Comparison of ENCODE assay signal across 8 cellular contexts in genomic region chr12:100266802-100267602, GRCh38. TPM values are rescaled to one million over a fixed set of nuclear protein-coding genes. Genes with fewer than 3 reads are reported as not detected.
DNase-seq lines count a peak whose midpoint lies in the region; ATAC-seq lines count a peak whose summit lies in the region.

Gene DEPDC4, minus strand, starts transcription at chr12:100267079. Its CDS starts 3 bp downstream, at chr12:100267076.
Gene SCYL2, plus strand, starts transcription at chr12:100267177. Its CDS starts 15,794 bp downstream, at chr12:100282971.

- no peak within 1 kb of the TSS for H2BK15ac ChIP-seq in mesendoderm (replicated peaks; ENCODE audit: low read depth)

- peak within 1 kb of the TSS; percentile 65 for H3K4me2 ChIP-seq in mesendoderm (ENCODE audit: low read length)

- H3K4me1 ChIP-seq in endocrine pancreas (ENCODE audit: control insufficient read depth, insufficient read depth, low read length), result peaks cover 29% of the 10 kb centered on the region
- H3K4me1 ChIP-seq in mesendoderm (ENCODE audit: control insufficient read depth, low read depth, low read length), result no peaks in the 10 kb centered on the region

- H4K5ac ChIP-seq in mesendoderm (ENCODE audit: low read length), result peak within 1 kb of the TSS; percentile 53

- H3K56ac ChIP-seq in mesendoderm (ENCODE audit: low read length), result peak within 1 kb of the TSS; percentile 94

- H4K8ac ChIP-seq in mesendoderm (ENCODE audit: low read depth, low read length), result peak within 1 kb of the TSS; percentile 43

- peaks cover 6% of the 10 kb centered on the region for H3K79me1 ChIP-seq in mesendoderm (ENCODE audit: low read length)

- no peak within 1 kb of the TSS for H2BK120ac ChIP-seq in mesendoderm (ENCODE audit: low read depth, low read length)

- no peak within 1 kb of the TSS for H2BK5ac ChIP-seq in mesendoderm (ENCODE audit: low read length)

- H3K36me3 ChIP-seq in endocrine pancreas (ENCODE audit: control insufficient read depth, insufficient read depth, low read length), result no peaks in the 10 kb centered on the region
- H3K36me3 ChIP-seq in mesendoderm (ENCODE audit: control insufficient read depth, insufficient read depth, low read length), result no peaks in the 10 kb centered on the region

- H2AK5ac ChIP-seq in mesendoderm (ENCODE audit: low read length), result no peak within 1 kb of the TSS

- no peaks in the 10 kb centered on the region for H3K27me3 ChIP-seq in endocrine pancreas (ENCODE audit: control insufficient read depth, insufficient read depth, low read length)
- no peaks in the 10 kb centered on the region for H3K27me3 ChIP-seq in mesendoderm (ENCODE audit: insufficient read depth, low read length, poor library complexity)

- peak within 1 kb of the TSS; percentile 85 for H3K27ac ChIP-seq in mesendoderm (ENCODE audit: low read depth, low read length)

- H3K4me3 ChIP-seq in endocrine pancreas (ENCODE audit: control insufficient read depth, insufficient read depth, low read length) (peak within 1 kb of the TSS; percentile 97), mesendoderm (ENCODE audit: low read length) (peak within 1 kb of the TSS; percentile 91)

- no peaks in the 10 kb centered on the region for H3K9me3 ChIP-seq in endocrine pancreas (ENCODE audit: control insufficient read depth, low read length)

- H3K79me2 ChIP-seq in mesendoderm (ENCODE audit: control insufficient read depth, insufficient read depth, low read length), result peaks cover 24% of the 10 kb centered on the region

- peak; percentile 91 for ATAC-seq in GM21390 (IDR thresholded peaks at IDR 0.05; ENCODE audit: unreplicated experiment)

- H3K18ac ChIP-seq in mesendoderm (ENCODE audit: low read length), result peak within 1 kb of the TSS; percentile 92

- peak within 1 kb of the TSS; percentile 70 for H3K4ac ChIP-seq in mesendoderm (ENCODE audit: low read depth, low read length)

- H3K23ac ChIP-seq in mesendoderm (ENCODE audit: low read length), result peak within 1 kb of the TSS; percentile 19

- DNase-seq in Caki2 (ENCODE audit: low read depth), result peak; percentile 97
- DNase-seq in HUDEP-2 (lab: John Stamatoyannopoulos, UW; ENCODE audit: unreplicated experiment in 76 of 76), result peak; percentile 60 to 99 (median 92)
- DNase-seq in NOMO-1 treated with dmso at 0.1 percent for 144 hours (lab: John Stamatoyannopoulos, UW; ENCODE audit: unreplicated experiment), result peak; percentile 91
- peak; percentile 92 for DNase-seq in activated CD8-positive, alpha-beta memory T cell treated with anti-CD3 and anti-CD28 coated beads, Interleukin-2, amount 50 U/mL, for 24 hours (ENCODE audit: extremely low read depth)
- peak; percentile 97 for DNase-seq in mesendoderm
- peak; percentile 84 for DNase-seq in stimulated activated CD8-positive, alpha-beta memory T cell treated with anti-CD3 and anti-CD28 coated beads, Interleukin-12 subunit alpha, Interleukin-12 subunit beta, amount 100 ng/mL, for 4 hours (ENCODE audit: low read depth)

- H3K9ac ChIP-seq in endocrine pancreas (ENCODE audit: control insufficient read depth, insufficient read depth, low read length) (peak within 1 kb of the TSS; percentile 99), mesendoderm (ENCODE audit: low read length) (peak within 1 kb of the TSS; percentile 79)

- no CpG with 5 or more reads among the region's 64 CpGs for WGBS in mesendoderm (ENCODE audit: extremely low coverage, insufficient coverage, low lambda C conversion rate)

- in situ Hi-C loops in Caki2 (cut with HindIII; ENCODE audit: low pct_unique_long_range_greater_than_20kb, low sequenced_read_pairs), result no loop called here

RNA-seq across cellular contexts. Expression of gene DEPDC4, which starts in this region (rescaled TPM):
- 2.0 TPM in 1 of 2 replicates, not detected in the other for total RNA-seq in Caki2 (2014; rRNA removed; shearing (Covaris generic); ENCODE audit: low replicate concordance)
- 1.9 TPM for polyA plus RNA-seq in mesendoderm (2013, experiment 1 of 2)
- 2.2 TPM for polyA plus RNA-seq in mesendoderm (2013, experiment 2 of 2)

RNA-seq across cellular contexts. Expression of gene SCYL2, which starts in this region (rescaled TPM):
- total RNA-seq in Caki2 (2014; rRNA removed; shearing (Covaris generic); ENCODE audit: low replicate concordance), result 1.8 and 3.0 TPM in 2 replicates
- 22.8 TPM for polyA plus RNA-seq in mesendoderm (2013, experiment 1 of 2)
- 22.1 TPM for polyA plus RNA-seq in mesendoderm (2013, experiment 2 of 2)

Comparison
In these comparisons a context has a peak if more than half of its experiments do, and no peak if none do; other contexts are left out.
1. Peak in every context shown above with its lines: DNase-seq, ATAC-seq, H3K4me3 ChIP-seq and H3K27ac ChIP-seq.